ENCODE assay signal across 14 cellular contexts in genomic region chrX:49610718-49611310, GRCh38. TPM values are rescaled to one million over a fixed set of nuclear protein-coding genes. Genes with fewer than 3 reads are reported as not detected.
DNase-seq lines count a peak whose midpoint lies in the region; TF ChIP-seq lines count a peak whose summit lies in the region.
"Had no signal": no experiment of that assay in that cellular context is flagged by ENCODE, and none has a peak within 500 bp of the region (broad histone marks: within the 10 kb centered on the region; RNA-seq: fewer than 3 reads in every experiment).

No MANE protein-coding gene starts in this region.

- no peak overlapping the region for H3K27ac ChIP-seq in esophagus squamous epithelium

- DNase-seq in COLO829 (ENCODE audit: low spot score) (peak; percentile 24), SK-MEL-5 (ENCODE audit: low read depth, low spot score) (peak; percentile 67), left kidney (ENCODE audit: low read depth, low spot score) (peak; percentile 20), SIG-M5 (lab: John Stamatoyannopoulos, UW) (no peak), esophagus squamous epithelium (lab: John Stamatoyannopoulos, UW) (no peak), T-helper 1 cell (no peak)
- DNase-seq: C1 segment of cervical spinal cord, EL, HFFc6, NCI-H1105 treated with DMSO at 0.1 percent for 48 hours, NCI-H187 treated with DMSO at 0.1 percent for 48 hours, NCI-H446 had no signal

- no peak for TF ChIP-seq CTCF in esophagus squamous epithelium (IDR thresholded peaks at IDR 0.05)

- H3K27me3 ChIP-seq in esophagus squamous epithelium: no peaks in the 10 kb centered on the region

- no peak overlapping the region for H3K4me3 ChIP-seq in esophagus squamous epithelium
- H3K4me3 ChIP-seq: GM23338 had no signal

- no peaks in the 10 kb centered on the region for H3K4me1 ChIP-seq in esophagus squamous epithelium

- H3K9me3 ChIP-seq in esophagus squamous epithelium: no peaks in the 10 kb centered on the region

- WGBS in esophagus squamous epithelium, 2 donors: 39 to 48% methylated on average over 6 to 7 of the region's 7 CpGs

- intact Hi-C loops in esophagus squamous epithelium (cut with DNase I): no loop called here

- H3K36me3 ChIP-seq in esophagus squamous epithelium: no peaks in the 10 kb centered on the region

- in situ Hi-C loops in SK-MEL-5 (cut with HindIII; ENCODE audit: low pct_unique_long_range_greater_than_20kb, low sequenced_read_pairs): no loop called here

- TF ChIP-seq POLR2A in esophagus squamous epithelium (IDR thresholded peaks at IDR 0.05): no peak

RNA-seq across cellular contexts. Expression of gene GAGE1, which starts 12.0 kb away (rescaled TPM):
- total RNA-seq in SK-MEL-5 (2014; rRNA removed; shearing (Covaris generic)): 63.9 and 67.5 TPM in 2 replicates
- 5.2 TPM in 2 replicates for polyA plus RNA-seq in SK-MEL-5 (2015; cell fraction: cytosol; rRNA removed)
- polyA plus RNA-seq in SK-MEL-5 (2015; cell fraction: nucleus; rRNA removed): 3.6 and 3.7 TPM in 2 replicates
- not detected for total RNA-seq in esophagus squamous epithelium
- total RNA-seq: GM23338, HFFc6 had no signal

RNA-seq across cellular contexts. Expression of gene GAGE2A, which starts 21.5 kb away (rescaled TPM):
- total RNA-seq in SK-MEL-5 (2014; rRNA removed; shearing (Covaris generic)): 61.3 and 64.8 TPM in 2 replicates
- polyA plus RNA-seq in SK-MEL-5 (2015; cell fraction: cytosol; rRNA removed): 5.1 and 16.2 TPM in 2 replicates
- polyA plus RNA-seq in SK-MEL-5 (2015; cell fraction: nucleus; rRNA removed): 1.2 and 2.9 TPM in 2 replicates
- not detected for total RNA-seq in esophagus squamous epithelium
- total RNA-seq: GM23338, HFFc6 had no signal
- polyA plus RNA-seq: GM23338 had no signal

RNA-seq across cellular contexts. Expression of gene GAGE12H, which starts 31.1 kb away (rescaled TPM):
- total RNA-seq in SK-MEL-5 (2014; rRNA removed; shearing (Covaris generic)): 22.4 and 25.4 TPM in 2 replicates
- polyA plus RNA-seq in SK-MEL-5 (2015; cell fraction: cytosol; rRNA removed): 2.6 and 4.6 TPM in 2 replicates
- polyA plus RNA-seq in SK-MEL-5 (2015; cell fraction: nucleus; rRNA removed): 0.95 TPM in 1 of 2 replicates, not detected in the other
- total RNA-seq in esophagus squamous epithelium: not detected
- total RNA-seq: A172, GM23338, HFFc6 had no signal
- polyA plus RNA-seq: GM23338 had no signal

RNA-seq across cellular contexts. Expression of gene GAGE12G, which starts 40.6 kb away (rescaled TPM):
- total RNA-seq in SK-MEL-5 (2014; rRNA removed; shearing (Covaris generic)): 0.66 TPM in 1 of 2 replicates, not detected in the other
- 0.34 TPM in 1 of 2 replicates, not detected in the other for polyA plus RNA-seq in SK-MEL-5 (2015; cell fraction: cytosol; rRNA removed)
- polyA plus RNA-seq in SK-MEL-5 (2015; cell fraction: nucleus; rRNA removed): not detected in 2 replicates
- not detected for total RNA-seq in esophagus squamous epithelium
- total RNA-seq: A172, GM23338, HFFc6 had no signal
- polyA plus RNA-seq: GM23338 had no signal

RNA-seq across cellular contexts. Expression of gene GAGE12F, which starts 50.2 kb away (rescaled TPM):
- total RNA-seq in SK-MEL-5 (2014; rRNA removed; shearing (Covaris generic)): 0.66 TPM in 1 of 2 replicates, not detected in the other
- 1.4 and 4.3 TPM in 2 replicates for polyA plus RNA-seq in SK-MEL-5 (2015; cell fraction: cytosol; rRNA removed)
- 10.0 TPM in 1 of 2 replicates, not detected in the other for polyA plus RNA-seq in SK-MEL-5 (2015; cell fraction: nucleus; rRNA removed)
- total RNA-seq in esophagus squamous epithelium: not detected
- total RNA-seq: GM23338, HFFc6 had no signal
- polyA plus RNA-seq: GM23338 had no signal

Comparison
In these comparisons a context has a peak if more than half of its experiments do, and no peak if none do; other contexts are left out.
1. DNase-seq: peak in COLO829 (single experiment), SK-MEL-5 (single experiment) and left kidney (single experiment); none in SIG-M5 (single experiment), esophagus squamous epithelium (single experiment) and T-helper 1 cell (0 of 5).
2. RNA of gene GAGE1, which starts 12.0 kb away (total RNA-seq): 63.9 to 67.5 TPM in SK-MEL-5; not detected in esophagus squamous epithelium; every median in the first group is over 10 times any median in the second.
3. RNA of gene GAGE2A, which starts 21.5 kb away (total RNA-seq): 61.3 to 64.8 TPM in SK-MEL-5; not detected in esophagus squamous epithelium; every median in the first group is over 10 times any median in the second.
4. RNA of gene GAGE12H, which starts 31.1 kb away (total RNA-seq): 22.4 to 25.4 TPM in SK-MEL-5; not detected in esophagus squamous epithelium; every median in the first group is over 10 times any median in the second.